ENCODE assay signal across 10 cellular contexts in genomic region chr2:201191132-201191875, GRCh38. TPM values are rescaled to one million over a fixed set of nuclear protein-coding genes. Genes with fewer than 3 reads are reported as not detected.
A peak's percentile ranks its signal among the peaks of the same experiment; 100 is the strongest.
DNase-seq lines count a peak whose midpoint lies in the region; ATAC-seq, FAIRE-seq and TF ChIP-seq lines count a peak whose summit lies in the region.
"Had no signal": no experiment of that assay in that cellular context is flagged by ENCODE, and none has a peak within 500 bp of the region (broad histone marks: within the 10 kb centered on the region; RNA-seq: fewer than 3 reads in every experiment).

No MANE protein-coding gene starts in this region.

- in situ Hi-C loops in K562 (cut with MboI) = loop anchor here (25.0 kb wide), 1 partner anchor 479 kb away; no protein-coding TSS in a partner anchor

- no peak for TF ChIP-seq POLR2A in K562 (conservative IDR thresholded peaks at IDR 0.05)

- WGBS in K562 (ENCODE audit: insufficient coverage, low coverage, missing lambda C conversion rate) = 51% methylated on average over 4 of the region's 4 CpGs

- H3K9me1 ChIP-seq in K562 (ENCODE audit: control insufficient read depth, insufficient read depth, low read length) = no peaks in the 10 kb centered on the region

- H3K27ac ChIP-seq in K562 (ENCODE audit: extremely low read depth, low read depth, low read length) = no peak overlapping the region
- H3K27ac ChIP-seq in naive thymus-derived CD4-positive, alpha-beta T cell (ENCODE audit: low read depth, low read length) = peak overlapping the region; percentile 57

- intact Hi-C loops in K562 (cut with micrococcal nuclease) = no loop called here
- intact Hi-C loops in naive thymus-derived CD4-positive, alpha-beta T cell (cut with micrococcal nuclease) = loop anchor here in 1 of 2 donors (1.0 kb wide), 3 partner anchors 8 to 21 kb away; partner anchors contain the start of gene CASP10

- H4K20me1 ChIP-seq in K562 (replicated peaks; ENCODE audit: control insufficient read depth, insufficient read depth, low read length) = no peaks in the 10 kb centered on the region

- peaks cover 75% of the 10 kb centered on the region; the same call in 2 of the 3 replicates for H3K36me3 ChIP-seq in K562 (ENCODE audit: control insufficient read depth, insufficient read depth, low read length)
- peaks cover 1 to 37% (median 4%) of the 10 kb centered on the region in 3 experiments for H3K36me3 ChIP-seq in naive thymus-derived CD4-positive, alpha-beta T cell (ENCODE audit: control insufficient read depth in 2 of 3, insufficient read depth in 3 of 3, low read length in 3 of 3)

- FAIRE-seq in GM19239 (lab: Jason Lieb, UNC) (peak; percentile 89), K562 (lab: Jason Lieb, UNC) (no peak)

- H3K4me2 ChIP-seq in K562 (ENCODE audit: insufficient read depth, low read length) = no peak overlapping the region

- peak; percentile 35; the same call in 2 of the 3 replicates for ATAC-seq in K562
- ATAC-seq in naive thymus-derived CD4-positive, alpha-beta T cell = peak; percentile 90
- ATAC-seq: Panc1 had no signal

- no peaks in the 10 kb centered on the region for H3K27me3 ChIP-seq in K562 (ENCODE audit: control insufficient read depth in 2 of 2, insufficient read depth in 2 of 2, low read length in 2 of 2)
- H3K27me3 ChIP-seq in naive thymus-derived CD4-positive, alpha-beta T cell (ENCODE audit: control insufficient read depth in 2 of 2, insufficient read depth in 2 of 2, low read length in 2 of 2) = no peaks in the 10 kb centered on the region

- no peaks in the 10 kb centered on the region for H3K9me3 ChIP-seq in K562 (replicated peaks; ENCODE audit: control insufficient read depth, insufficient read depth, low read depth, low read length)
- H3K9me3 ChIP-seq in naive thymus-derived CD4-positive, alpha-beta T cell (ENCODE audit: control insufficient read depth in 2 of 3, low read length in 3 of 3) = no peaks in the 10 kb centered on the region

- H3K4me3 Mint-ChIP-seq in naive thymus-derived CD4-positive, alpha-beta T cell = peak overlapping the region; percentile 66 to 98 (median 79)

- H3K9ac ChIP-seq in K562 (ENCODE audit: insufficient read depth in 1 of 2, low read depth in 2 of 2, low read length in 2 of 2) = no peak overlapping the region

- no TSS peak for BruUV-seq in K562 (replicated peaks; lab: Mats Ljungman, UMichigan)

- H3K4me1 ChIP-seq in K562 (replicated peaks in 1 of 2; ENCODE audit: control insufficient read depth in 2 of 2, insufficient read depth in 2 of 2, low read length in 2 of 2) = peaks cover 7 to 12% of the 10 kb centered on the region in 2 experiments; a peak in 3 of 5 replicates
- peaks cover 45 to 95% of the 10 kb centered on the region in 2 donors for H3K4me1 ChIP-seq in naive thymus-derived CD4-positive, alpha-beta T cell (ENCODE audit: control insufficient read depth in 2 of 2, insufficient read depth in 2 of 2, low read length in 2 of 2)

- H3K4me1 Mint-ChIP-seq in naive thymus-derived CD4-positive, alpha-beta T cell = peaks cover 48 to 98% (median 79%) of the 10 kb centered on the region in 7 donors

- H3K36me3 Mint-ChIP-seq in naive thymus-derived CD4-positive, alpha-beta T cell = peaks cover 7 to 63% (median 50%) of the 10 kb centered on the region in 5 donors

- H3K4me3 ChIP-seq in Jurkat, Clone E6-1 (ENCODE audit: low read length) = peak overlapping the region; percentile 23
- H3K4me3 ChIP-seq in K562 = no peak overlapping the region
- peak overlapping the region; percentile 40 for H3K4me3 ChIP-seq in naive thymus-derived CD4-positive, alpha-beta T cell (ENCODE audit: low read length)

- no peaks in the 10 kb centered on the region for H3K27me3 Mint-ChIP-seq in naive thymus-derived CD4-positive, alpha-beta T cell

- TF ChIP-seq CTCF in K562 (IDR thresholded peaks at IDR 0.05 in 2 of 3, conservative IDR thresholded peaks at IDR 0.05 in 1 of 3; ENCODE audit: insufficient read depth in 2 of 3, low read depth in 1 of 3, low read length in 3 of 3) = no peak

- peak overlapping the region; percentile 83 to 96 (median 91) for H3K27ac Mint-ChIP-seq in naive thymus-derived CD4-positive, alpha-beta T cell

- POLR2A ChIA-PET in K562 (lab: Yijun Ruan, JAX) = interaction anchor here (1.0 to 2.0 kb wide), 5 partner anchors 8 to 267 kb away, joined by 3 to 9 read pairs (median 4); partner anchors contain the start of gene CASP10
- POLR2A ChIA-PET in naive thymus-derived CD4-positive, alpha-beta T cell (lab: Charles Lee) = interaction anchor here (0.5 to 4.2 kb wide), 8 partner anchors 8 to 231 kb away, joined by 3 to 27 read pairs (median 4); partner anchors contain the start of genes CASP10 and CFLAR

- no peak for TF ChIP-seq RAD21 in K562 (CRISPR knock-in tag; conservative IDR thresholded peaks at IDR 0.05 in 1 of 2, IDR thresholded peaks at IDR 0.05 in 1 of 2)

- H2AFZ ChIP-seq in K562 (ENCODE audit: low read depth, low read length) = no peak overlapping the region

- H3K79me2 ChIP-seq in K562 (ENCODE audit: control insufficient read depth, insufficient read depth, low read length) = 0 out of 3 replicates have a peak, but pooled peaks cover 10% of the 10 kb centered on the region

- DNase-seq in GM19239 (ENCODE audit: insufficient read length, low spot score) (no peak), K562 (ENCODE audit: extremely low read depth in 1 of 4, low spot score in 3 of 4) (no peak), amygdala (lab: John Stamatoyannopoulos, UW) (no peak), NCI-H146 treated with DMSO at 0.1 percent for 48 hours (lab: John Stamatoyannopoulos, UW; ENCODE audit: unreplicated experiment) (no peak), NCI-H2196 treated with DMSO at 0.1 percent for 48 hours (lab: John Stamatoyannopoulos, UW; ENCODE audit: unreplicated experiment) (no peak), SW 1271 (lab: John Stamatoyannopoulos, UW) (no peak)
- peak; percentile 91 for DNase-seq in Jurkat, Clone E6-1 (ENCODE audit: low read depth, low spot score)
- peak in 7 of 9 donors; percentile 44 to 72 (median 61) for DNase-seq in naive thymus-derived CD4-positive, alpha-beta T cell
- DNase-seq: stimulated activated CD4-positive, alpha-beta T cell treated with anti-CD3 and anti-CD28 coated beads, Interleukin-4, amount 100 ng/mL, for 24 hours had no signal

- CTCF ChIA-PET in K562 (lab: Yijun Ruan, JAX; ENCODE audit: low intra/inter-chr PET ratio) = no interaction called here
- CTCF ChIA-PET in naive thymus-derived CD4-positive, alpha-beta T cell (lab: Charles Lee) = interaction anchor here (0.6 to 7.2 kb wide), 6 partner anchors 8 to 177 kb away, joined by 3 to 70 read pairs (median 5); partner anchors contain the start of gene CASP10

- no peak for TF ChIP-seq EP300 in K562 (IDR thresholded peaks at IDR 0.05; ENCODE audit: low read length)

- H3K9me3 Mint-ChIP-seq in naive thymus-derived CD4-positive, alpha-beta T cell = peaks cover 0 to 4% (median 0%) of the 10 kb centered on the region in 11 donors

TF ChIP-seq in K562, 482 proteins besides CTCF, POLR2A, EP300 and RAD21:
- no peak for TF ChIP-seq GABPA (tag; conservative IDR thresholded peaks at IDR 0.05; ENCODE audit: low read depth)
- TF ChIP-seq RBM39 (optimal IDR thresholded peaks at IDR 0.05; ENCODE audit: low read depth, low read length) = no peak
- TF ChIP-seq CEBPB (tag; IDR thresholded peaks at IDR 0.05) = peak; percentile 50

RNA-seq across cellular contexts. Expression of gene CASP10, which starts 8.4 kb away (rescaled TPM):
- polyA plus RNA-seq in Jurkat, Clone E6-1 (2012; ENCODE audit: insufficient read depth, insufficient read length) = 3.7 TPM
- total RNA-seq in K562 (2011; cell fraction: chromatin; rRNA removed; ENCODE audit: low replicate concordance) = 75.0 and 98.6 TPM in 2 replicates
- total RNA-seq in K562 (2011; cell fraction: nucleolus; rRNA removed) = 34.9 and 39.4 TPM in 2 replicates
- total RNA-seq in K562 (2011; cell fraction: nucleoplasm; rRNA removed) = 55.7 and 65.5 TPM in 2 replicates
- total RNA-seq in K562 (2014; rRNA removed) (10.8 TPM in 2 replicates), K562 (2014; rRNA removed; fragmentation: Illumina TruSeq; extraction: Trizol) (17.4 and 19.7 TPM in 2 replicates), K562 (2015; rRNA removed; fragmentation: Illumina TruSeq; extraction: Trizol) (10.7 and 12.6 TPM in 2 replicates), K562 (2021) (12.1 and 12.2 TPM in 2 replicates)
- polyA plus RNA-seq in K562 (2011; rRNA removed) (20.4 and 21.9 TPM in 2 replicates), K562 (2014; fragmentation: Illumina TruSeq; extraction: Trizol) (9.9 and 10.6 TPM in 2 replicates), K562 (2014; fragmentation: Nextera tagmentation; extraction: Ambion mirVana) (1 to 10 TPM; 7.1 to 7.2 TPM), K562 (2014; rRNA removed) (8.0 and 9.9 TPM in 2 replicates)
- polyA plus RNA-seq in K562 (2011; cell fraction: cytosol; rRNA removed) = 8.4 and 12.9 TPM in 2 replicates
- polyA plus RNA-seq in K562 (2011; cell fraction: nucleus; rRNA removed) = 16.1 and 18.3 TPM in 2 replicates
- polyA plus RNA-seq in K562 (2012) = 7.7 and 9.6 TPM in 2 replicates
- polyA minus RNA-seq in K562 (2011; rRNA and poly(A)+ RNA removed) = 34.7 TPM in 2 replicates
- polyA minus RNA-seq in K562 (2011; cell fraction: cytosol; rRNA and poly(A)+ RNA removed) = 13.5 and 13.9 TPM in 2 replicates
- polyA minus RNA-seq in K562 (2011; cell fraction: nucleus; rRNA and poly(A)+ RNA removed) = 13.9 and 32.2 TPM in 2 replicates
- 10 to 100 TPM; 29.0 to 49.8 (median 42.9) TPM for total RNA-seq in naive thymus-derived CD4-positive, alpha-beta T cell
- polyA plus RNA-seq in naive thymus-derived CD4-positive, alpha-beta T cell = 10 to 100 TPM; 15.9 to 18.9 TPM

Comparison
In these comparisons a context has a peak if more than half of its experiments do, and no peak if none do; other contexts are left out.
1. DNase-seq: peak in Jurkat, Clone E6-1 (single experiment) and naive thymus-derived CD4-positive, alpha-beta T cell (7 of 9); none in GM19239 (single experiment), K562 (0 of 4), amygdala (0 of 56), NCI-H146 treated with DMSO at 0.1 percent for 48 hours (single experiment), NCI-H2196 treated with DMSO at 0.1 percent for 48 hours (single experiment) and SW 1271 (0 of 2).